Comparison of ENCODE assay signal across 8 cellular contexts in the genomic region with DNA sequence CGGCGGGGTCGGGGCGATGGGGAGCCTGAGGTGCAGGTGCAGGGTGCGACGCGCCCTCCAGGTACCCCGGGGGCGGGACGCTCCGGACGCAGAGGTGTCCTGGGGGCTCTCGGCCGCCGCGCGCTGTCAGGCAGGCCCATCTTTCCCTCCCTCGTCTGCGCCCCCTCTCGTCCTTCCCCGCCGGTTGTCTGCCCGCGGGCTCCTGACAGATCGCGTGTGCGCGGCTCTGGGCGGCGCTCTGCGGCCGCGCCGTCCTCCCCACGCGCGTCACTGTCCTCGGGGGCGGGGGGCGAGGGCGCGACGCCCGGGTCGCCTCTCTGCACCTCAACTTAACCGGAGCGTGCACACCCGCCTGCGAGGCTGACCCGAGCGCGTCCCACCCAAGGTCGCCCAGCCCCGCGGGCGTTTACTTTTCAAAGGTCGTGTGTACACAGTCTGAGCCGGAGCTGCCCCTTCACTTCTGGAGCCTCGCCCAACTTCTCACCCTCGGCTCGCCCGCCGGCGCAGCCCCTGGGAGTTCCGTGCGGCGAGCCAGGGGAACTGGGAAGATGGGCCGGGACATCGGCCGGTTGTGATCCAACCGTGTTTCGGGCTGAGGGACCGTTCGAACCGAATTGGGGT. TPM values are rescaled to one million over a fixed set of nuclear protein-coding genes. Genes with fewer than 3 reads are reported as not detected.
DNase-seq lines count a peak whose midpoint lies in the region; ATAC-seq and TF ChIP-seq lines count a peak whose summit lies in the region.

No MANE protein-coding gene starts in this region.

- no peaks in the 10 kb centered on the region for H3K27me3 Mint-ChIP-seq in activated naive CD8-positive, alpha-beta T cell treated with anti-CD3 and anti-CD28 coated beads, Interleukin-2, amount 10 ng/mL, durations not matched to agents 7 days and 5 days
- no peaks in the 10 kb centered on the region for H3K27me3 Mint-ChIP-seq in progenitor cell of endocrine pancreas

- DNase-seq in DMS114 treated with DMSO at 0.1 percent for 48 hours (lab: John Stamatoyannopoulos, UW; ENCODE audit: unreplicated experiment) (peak; percentile 10), HL-60 (ENCODE audit: low read depth in 1 of 2, low spot score in 1 of 2) (peak; percentile 43 to 56), SHP77 (lab: John Stamatoyannopoulos, UW) (peak; percentile 21 to 51), left cardiac atrium (peak; percentile 75), progenitor cell of endocrine pancreas (ENCODE audit: low spot score, unreplicated experiment) (peak; percentile 50), aorta (peak; percentile 77 to 87)
- no peak for DNase-seq in activated naive CD8-positive, alpha-beta T cell treated with anti-CD3 and anti-CD28 coated beads, Interleukin-2, amount 10 ng/mL, durations not matched to agents 7 days and 5 days

- POLR2A ChIA-PET in activated naive CD8-positive, alpha-beta T cell treated with anti-CD3 and anti-CD28 coated beads, Interleukin-2, amount 10 ng/mL, durations not matched to agents 7 days and 5 days (lab: Charles Lee), result interaction anchor here (0.6 to 2.5 kb wide), 12 partner anchors 17 to 998 kb away, joined by 3 to 16 read pairs (median 3); a partner anchor contains a TSS

- peaks cover 2 to 13% of the 10 kb centered on the region in 2 donors for H3K4me1 ChIP-seq in aorta (ENCODE audit: control insufficient read depth in 1 of 2, insufficient read depth in 2 of 2, low read length in 2 of 2)

- TF ChIP-seq CTCF in HL-60 (IDR thresholded peaks at IDR 0.05; ENCODE audit: insufficient read depth, low read length), result no peak
- TF ChIP-seq CTCF in progenitor cell of endocrine pancreas (IDR thresholded peaks at IDR 0.05; ENCODE audit: unreplicated experiment), result peak; percentile 6

- ATAC-seq in GM19467 (IDR thresholded peaks at IDR 0.05; ENCODE audit: unreplicated experiment), result peak; percentile 22
- peak; percentile 40 for ATAC-seq in activated naive CD8-positive, alpha-beta T cell treated with anti-CD3 and anti-CD28 coated beads, Interleukin-2, amount 10 ng/mL, durations not matched to agents 7 days and 5 days (ENCODE audit: low read depth)
- peak; percentile 62 to 68 for ATAC-seq in left cardiac atrium
- peak; percentile 71 for ATAC-seq in aorta (ENCODE audit: low FRiP score)

- H3K4me3 ChIP-seq in HL-60 (replicated peaks; ENCODE audit: insufficient read depth, low read length) (peak overlapping the region; percentile 77), aorta (ENCODE audit: low read length in 2 of 2) (peak overlapping the region; percentile 80 to 87)

- H3K36me3 ChIP-seq in aorta (ENCODE audit: control insufficient read depth in 1 of 2, insufficient read depth in 2 of 2, low read length in 1 of 2), result no peaks in the 10 kb centered on the region

- H3K9me3 ChIP-seq in aorta (ENCODE audit: control insufficient read depth, low read length), result no peaks in the 10 kb centered on the region

- WGBS in aorta, 2 donors, result 0% methylated on average over 50 to 75 of the region's 75 CpGs

- H3K27ac Mint-ChIP-seq in activated naive CD8-positive, alpha-beta T cell treated with anti-CD3 and anti-CD28 coated beads, Interleukin-2, amount 10 ng/mL, durations not matched to agents 7 days and 5 days, result peak overlapping the region; percentile 74
- peak overlapping the region; percentile 92 for H3K27ac Mint-ChIP-seq in progenitor cell of endocrine pancreas

- H3K4me1 Mint-ChIP-seq in activated naive CD8-positive, alpha-beta T cell treated with anti-CD3 and anti-CD28 coated beads, Interleukin-2, amount 10 ng/mL, durations not matched to agents 7 days and 5 days, result peaks cover 26% of the 10 kb centered on the region
- peaks cover 31% of the 10 kb centered on the region for H3K4me1 Mint-ChIP-seq in progenitor cell of endocrine pancreas (ENCODE audit: low read depth)

- H3K4me3 Mint-ChIP-seq in activated naive CD8-positive, alpha-beta T cell treated with anti-CD3 and anti-CD28 coated beads, Interleukin-2, amount 10 ng/mL, durations not matched to agents 7 days and 5 days, result peak overlapping the region; percentile 85
- peak overlapping the region; percentile 85 for H3K4me3 Mint-ChIP-seq in progenitor cell of endocrine pancreas (ENCODE audit: low read depth)

- no peaks in the 10 kb centered on the region for H3K9me3 Mint-ChIP-seq in activated naive CD8-positive, alpha-beta T cell treated with anti-CD3 and anti-CD28 coated beads, Interleukin-2, amount 10 ng/mL, durations not matched to agents 7 days and 5 days
- no peaks in the 10 kb centered on the region for H3K9me3 Mint-ChIP-seq in progenitor cell of endocrine pancreas (ENCODE audit: low read depth)

- H3K36me3 Mint-ChIP-seq in activated naive CD8-positive, alpha-beta T cell treated with anti-CD3 and anti-CD28 coated beads, Interleukin-2, amount 10 ng/mL, durations not matched to agents 7 days and 5 days, result no peaks in the 10 kb centered on the region
- no peaks in the 10 kb centered on the region for H3K36me3 Mint-ChIP-seq in progenitor cell of endocrine pancreas (ENCODE audit: insufficient read depth)

- H3K27ac ChIP-seq in HL-60 (replicated peaks) (peak overlapping the region; percentile 73), aorta (ENCODE audit: low read depth in 1 of 2, low read length in 2 of 2) (peak overlapping the region; percentile 20 to 86)

- no peaks in the 10 kb centered on the region for H3K27me3 ChIP-seq in HL-60 (ENCODE audit: insufficient read depth, poor library complexity, severe bottlenecking)
- H3K27me3 ChIP-seq in aorta (ENCODE audit: control insufficient read depth in 1 of 2, insufficient read depth in 2 of 2, low read length in 1 of 2), result no peaks in the 10 kb centered on the region

- intact Hi-C loops in left cardiac atrium (cut with DNase I) (loop anchor here in 1 of 2 donors (10.0 kb wide), 1 partner anchor 51 kb away; no protein-coding TSS in a partner anchor), aorta (cut with DNase I) (loop anchor here in 1 of 2 donors (2.0 to 5.0 kb wide), 2 partner anchors 37 to 53 kb away; no protein-coding TSS in a partner anchor)

RNA-seq across cellular contexts. Expression of a gene that starts 0.5 kb away (rescaled TPM):
- 10 to 100 TPM; 21.4 to 23.8 TPM for total RNA-seq in activated naive CD8-positive, alpha-beta T cell treated with anti-CD3 and anti-CD28 coated beads, Interleukin-2, amount 10 ng/mL, durations not matched to agents 7 days and 5 days
- total RNA-seq in left cardiac atrium (100 to 1,000 TPM in 1 of 2 donors, 10 to 100 TPM in 1; 86.3 to 131 TPM), progenitor cell of endocrine pancreas (63.3 and 67.9 TPM in 2 replicates), aorta (10 to 100 TPM; 62.4 to 68.9 TPM)
- polyA plus RNA-seq in aorta, result 10 to 100 TPM; 18.9 to 46.9 TPM
